26 cellular contexts compared by ENCODE assay signal in the genomic region with DNA sequence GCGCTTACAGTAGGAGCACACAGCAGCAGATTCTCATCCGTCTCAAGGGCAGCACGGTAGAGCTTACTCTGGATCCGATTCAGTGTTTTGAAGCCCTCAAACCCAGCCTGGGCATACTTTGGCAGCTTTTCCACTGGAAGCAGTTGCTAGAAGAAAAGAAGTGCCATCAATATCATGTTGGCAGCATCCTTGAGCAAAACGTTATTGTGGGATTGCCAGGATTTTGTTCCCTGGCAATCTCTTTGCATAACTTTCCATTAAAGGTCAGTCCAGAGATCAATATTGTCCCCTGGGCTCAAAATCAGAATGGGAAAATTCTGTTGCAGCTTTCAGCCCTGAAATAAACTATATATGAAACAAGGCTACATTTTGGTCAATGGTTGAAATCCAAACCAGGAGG. TPM values are rescaled to one million over a fixed set of nuclear protein-coding genes. Genes with fewer than 3 reads are reported as not detected.
A peak's percentile ranks its signal among the peaks of the same experiment; 100 is the strongest.
DNase-seq lines count a peak whose midpoint lies in the region; ATAC-seq, FAIRE-seq and TF ChIP-seq lines count a peak whose summit lies in the region.
"Had no signal": no experiment of that assay in that cellular context is flagged by ENCODE, and none has a peak within 500 bp of the region (broad histone marks: within the 10 kb centered on the region; RNA-seq: fewer than 3 reads in every experiment).

No MANE protein-coding gene starts in this region.

- H3K9me1 ChIP-seq in endothelial cell of umbilical vein (replicated peaks; ENCODE audit: control insufficient read depth, extremely low read depth, insufficient read depth, low read length) = no peaks in the 10 kb centered on the region

- H3K27me3 Mint-ChIP-seq in activated CD4-positive, alpha-beta memory T cell treated with anti-CD3 and anti-CD28 coated beads, Interleukin-2, amount 10 ng/mL, durations not matched to agents 7 days and 5 days = no peaks in the 10 kb centered on the region
- no peaks in the 10 kb centered on the region for H3K27me3 Mint-ChIP-seq in activated CD4-positive, alpha-beta memory T cell treated with anti-CD3 and anti-CD28 coated beads for 36 hours
- H3K27me3 Mint-ChIP-seq: B cell; CD4-positive, alpha-beta T cell had no signal

- DNase-seq in activated CD4-positive, alpha-beta memory T cell treated with anti-CD3 and anti-CD28 coated beads, Interleukin-2, amount 10 ng/mL, durations not matched to agents 7 days and 5 days = no peak
- DNase-seq in activated CD4-positive, alpha-beta memory T cell treated with anti-CD3 and anti-CD28 coated beads for 36 hours = no peak
- DNase-seq in endothelial cell of umbilical vein (ENCODE audit: low read depth, low spot score) (no peak), right lobe of liver (peak in 2 of 3 donors; percentile 62 to 77), DMS114 treated with DMSO at 0.1 percent for 48 hours (lab: John Stamatoyannopoulos, UW; ENCODE audit: unreplicated experiment) (no peak)
- DNase-seq: AML-193; Caco-2; Calu3; CD4-positive, alpha-beta T cell; CD8-positive, alpha-beta T cell; DMS153; DMS53; DMS79; DND-41; EL; GDM1 had no signal

- H3K4me2 ChIP-seq in endothelial cell of umbilical vein (ENCODE audit: insufficient read depth, low read length) = no peak overlapping the region
- H3K4me2 ChIP-seq: A549; BLaER1 treated with 17β-estradiol and CSF1 and Interleukin-3, amounts not matched to agents 10 nM and 100 nM had no signal

- H3K9me3 ChIP-seq in endothelial cell of umbilical vein (replicated peaks; ENCODE audit: control insufficient read depth, insufficient read depth, low read length) (no peaks in the 10 kb centered on the region), right lobe of liver (no peaks in the 10 kb centered on the region)
- H3K9me3 ChIP-seq: A549; BLaER1 treated with 17β-estradiol and CSF1 and Interleukin-3, amounts not matched to agents 10 nM and 100 nM; Caco-2 had no signal

- TSS peak; percentile 12 for BruUV-seq in endothelial cell of umbilical vein (replicated peaks; lab: Mats Ljungman, UMichigan)

- peaks cover 87% of the 10 kb centered on the region for H3K36me3 Mint-ChIP-seq in activated CD4-positive, alpha-beta memory T cell treated with anti-CD3 and anti-CD28 coated beads, Interleukin-2, amount 10 ng/mL, durations not matched to agents 7 days and 5 days (ENCODE audit: low read depth)
- H3K36me3 Mint-ChIP-seq in activated CD4-positive, alpha-beta memory T cell treated with anti-CD3 and anti-CD28 coated beads for 36 hours = peaks cover 77% of the 10 kb centered on the region

- peak; percentile 78 to 90 (median 84) for ATAC-seq in right lobe of liver
- ATAC-seq: A549; CD8-positive, alpha-beta T cell; GM12878 had no signal

- peaks cover 24 to 60% of the 10 kb centered on the region in 2 experiments for H3K36me3 ChIP-seq in endothelial cell of umbilical vein (ENCODE audit: control insufficient read depth in 2 of 2, extremely low read depth in 1 of 2, insufficient read depth in 2 of 2, low read length in 2 of 2)
- peaks cover 5 to 99% (median 47%) of the 10 kb centered on the region in 4 donors for H3K36me3 ChIP-seq in right lobe of liver

- H3K9me3 Mint-ChIP-seq in activated CD4-positive, alpha-beta memory T cell treated with anti-CD3 and anti-CD28 coated beads, Interleukin-2, amount 10 ng/mL, durations not matched to agents 7 days and 5 days = no peaks in the 10 kb centered on the region
- H3K9me3 Mint-ChIP-seq in activated CD4-positive, alpha-beta memory T cell treated with anti-CD3 and anti-CD28 coated beads for 36 hours = no peaks in the 10 kb centered on the region
- H3K9me3 Mint-ChIP-seq: CD4-positive, alpha-beta T cell; CD8-positive, alpha-beta T cell had no signal

- H3K27me3 ChIP-seq in endothelial cell of umbilical vein (ENCODE audit: control insufficient read depth in 2 of 2, insufficient read depth in 2 of 2, low read length in 2 of 2) = no peaks in the 10 kb centered on the region
- no peaks in the 10 kb centered on the region for H3K27me3 ChIP-seq in right lobe of liver
- H3K27me3 ChIP-seq: BLaER1 treated with 17β-estradiol and CSF1 and Interleukin-3, amounts not matched to agents 10 nM and 100 nM had no signal

- POLR2A ChIA-PET in activated CD4-positive, alpha-beta memory T cell treated with anti-CD3 and anti-CD28 coated beads, Interleukin-2, amount 10 ng/mL, durations not matched to agents 7 days and 5 days (lab: Charles Lee) = no interaction called here
- POLR2A ChIA-PET in activated CD4-positive, alpha-beta memory T cell treated with anti-CD3 and anti-CD28 coated beads for 36 hours (lab: Charles Lee) = no interaction called here
- POLR2A ChIA-PET in endothelial cell of umbilical vein (lab: Charles Lee) = no interaction called here

- TF ChIP-seq POLR2A in endothelial cell of umbilical vein (IDR thresholded peaks at IDR 0.05; ENCODE audit: low read depth, low read length) (no peak), right lobe of liver (IDR thresholded peaks at IDR 0.05) (no peak)

- FAIRE-seq in endothelial cell of umbilical vein (lab: Jason Lieb, UNC) = no peak
- FAIRE-seq: A549, D721Med, GM12878, GM12892, GM18507 had no signal

- 45% methylated on average over 5 of the region's 5 CpGs for WGBS in right lobe of liver (ENCODE audit: insufficient coverage, low coverage, low lambda C conversion rate, missing lambda C conversion rate)

- H3K4me1 ChIP-seq in endothelial cell of umbilical vein (ENCODE audit: control insufficient read depth, extremely low read depth, insufficient read depth, low read length) = no peaks in the 10 kb centered on the region
- H3K4me1 ChIP-seq in right lobe of liver = peaks cover 0 to 33% (median 14%) of the 10 kb centered on the region in 4 donors
- H3K4me1 ChIP-seq: A549, Caco-2 had no signal

- CTCF ChIA-PET in activated CD4-positive, alpha-beta memory T cell treated with anti-CD3 and anti-CD28 coated beads, Interleukin-2, amount 10 ng/mL, durations not matched to agents 7 days and 5 days (lab: Charles Lee) = no interaction called here
- CTCF ChIA-PET in activated CD4-positive, alpha-beta memory T cell treated with anti-CD3 and anti-CD28 coated beads for 36 hours (lab: Charles Lee) = no interaction called here
- CTCF ChIA-PET in endothelial cell of umbilical vein (lab: Charles Lee) = no interaction called here

- peak overlapping the region; percentile 24 for H3K27ac Mint-ChIP-seq in activated CD4-positive, alpha-beta memory T cell treated with anti-CD3 and anti-CD28 coated beads, Interleukin-2, amount 10 ng/mL, durations not matched to agents 7 days and 5 days
- H3K27ac Mint-ChIP-seq in activated CD4-positive, alpha-beta memory T cell treated with anti-CD3 and anti-CD28 coated beads for 36 hours = no peak overlapping the region
- H3K27ac Mint-ChIP-seq: B cell; CD4-positive, alpha-beta T cell; CD8-positive, alpha-beta T cell had no signal

- H3K4me3 Mint-ChIP-seq in activated CD4-positive, alpha-beta memory T cell treated with anti-CD3 and anti-CD28 coated beads, Interleukin-2, amount 10 ng/mL, durations not matched to agents 7 days and 5 days = no peak overlapping the region
- H3K4me3 Mint-ChIP-seq in activated CD4-positive, alpha-beta memory T cell treated with anti-CD3 and anti-CD28 coated beads for 36 hours = no peak overlapping the region
- H3K4me3 Mint-ChIP-seq: B cell; CD4-positive, alpha-beta T cell; CD8-positive, alpha-beta T cell had no signal

- H3K79me2 ChIP-seq in endothelial cell of umbilical vein (ENCODE audit: control insufficient read depth, insufficient read depth, low read length) = no peaks in the 10 kb centered on the region

- H3K4me3 ChIP-seq in endothelial cell of umbilical vein (replicated peaks in 1 of 3; ENCODE audit: insufficient read depth in 1 of 3, low read depth in 1 of 3, low read length in 3 of 3) = no peak overlapping the region
- H3K4me3 ChIP-seq in right lobe of liver = no peak overlapping the region
- H3K4me3 ChIP-seq: A549; BLaER1 treated with 17β-estradiol and CSF1 and Interleukin-3, amounts not matched to agents 10 nM and 100 nM; GM12878 had no signal

- dilution Hi-C loops in endothelial cell of umbilical vein (cut with MboI; ENCODE audit: extremely low pct_ligation_motif_present, low sequenced_read_pairs) = no loop called here

- H2AFZ ChIP-seq in endothelial cell of umbilical vein (ENCODE audit: low read depth, low read length) = no peak overlapping the region

- no peak for TF ChIP-seq CTCF in endothelial cell of umbilical vein (IDR thresholded peaks at IDR 0.05; ENCODE audit: extremely low read depth in 1 of 2, insufficient read depth in 1 of 2, low read depth in 1 of 2, low read length in 2 of 2)
- TF ChIP-seq CTCF in right lobe of liver (IDR thresholded peaks at IDR 0.05) = no peak

- H3K27ac ChIP-seq in endothelial cell of umbilical vein (ENCODE audit: insufficient read depth, low read depth, low read length) (no peak overlapping the region), right lobe of liver (peak overlapping the region in 2 of 3 donors; percentile 58 to 87)
- H3K27ac ChIP-seq: 22Rv1; A549; BLaER1 treated with 17β-estradiol and CSF1 and Interleukin-3, amounts not matched to agents 10 nM and 100 nM; C4-2B had no signal

- intact Hi-C loops in activated CD4-positive, alpha-beta memory T cell treated with anti-CD3 and anti-CD28 coated beads for 36 hours (cut with micrococcal nuclease) = no loop called here
- intact Hi-C loops in endothelial cell of umbilical vein (cut with micrococcal nuclease) = no loop called here
- intact Hi-C loops in right lobe of liver (cut with DNase I) = no loop called here

- peaks cover 12% of the 10 kb centered on the region for H3K4me1 Mint-ChIP-seq in activated CD4-positive, alpha-beta memory T cell treated with anti-CD3 and anti-CD28 coated beads, Interleukin-2, amount 10 ng/mL, durations not matched to agents 7 days and 5 days
- peaks cover 12% of the 10 kb centered on the region for H3K4me1 Mint-ChIP-seq in activated CD4-positive, alpha-beta memory T cell treated with anti-CD3 and anti-CD28 coated beads for 36 hours (ENCODE audit: low read depth)

- H3K9ac ChIP-seq in endothelial cell of umbilical vein (replicated peaks; ENCODE audit: extremely low read depth, insufficient read depth, low read length) = no peak overlapping the region
- H3K9ac ChIP-seq: BLaER1 treated with 17β-estradiol and CSF1 and Interleukin-3, amounts not matched to agents 10 nM and 100 nM had no signal

- no peaks in the 10 kb centered on the region for H4K20me1 ChIP-seq in endothelial cell of umbilical vein (replicated peaks; ENCODE audit: control insufficient read depth, extremely low read depth, insufficient read depth, low read length)

RNA-seq across cellular contexts. Expression of a gene that starts 8.4 kb away (rescaled TPM):
- total RNA-seq in activated CD4-positive, alpha-beta memory T cell treated with anti-CD3 and anti-CD28 coated beads, Interleukin-2, amount 10 ng/mL, durations not matched to agents 7 days and 5 days = 100 to 1,000 TPM; 149 to 156 TPM
- 100 to 1,000 TPM; 165 to 175 TPM for total RNA-seq in activated CD4-positive, alpha-beta memory T cell treated with anti-CD3 and anti-CD28 coated beads for 36 hours
- 117 and 124 TPM in 2 replicates for total RNA-seq in endothelial cell of umbilical vein
- polyA plus RNA-seq in endothelial cell of umbilical vein = 142 and 155 TPM in 2 replicates
- polyA plus RNA-seq in endothelial cell of umbilical vein (2011; cell fraction: cytosol; rRNA removed) = 139 and 142 TPM in 2 replicates
- 301 and 322 TPM in 2 replicates for polyA plus RNA-seq in endothelial cell of umbilical vein (2011; cell fraction: nucleus; rRNA removed)
- 94.1 and 116 TPM in 2 replicates for polyA plus RNA-seq in endothelial cell of umbilical vein (2012)
- polyA minus RNA-seq in endothelial cell of umbilical vein = 296 and 312 TPM in 2 replicates
- 167 TPM for polyA minus RNA-seq in endothelial cell of umbilical vein (2011; cell fraction: cytosol; rRNA and poly(A)+ RNA removed)
- polyA minus RNA-seq in endothelial cell of umbilical vein (2011; cell fraction: nucleus; rRNA and poly(A)+ RNA removed) = 108 and 136 TPM in 2 replicates
- total RNA-seq in right lobe of liver = 10 to 100 TPM; 43.6 to 52.5 (median 46.8) TPM

RNA-seq across cellular contexts. Expression of a gene that starts 28.2 kb away (rescaled TPM):
- total RNA-seq in activated CD4-positive, alpha-beta memory T cell treated with anti-CD3 and anti-CD28 coated beads, Interleukin-2, amount 10 ng/mL, durations not matched to agents 7 days and 5 days = 10 to 100 TPM; 43.7 to 46.3 TPM
- 10 to 100 TPM; 30.2 TPM for total RNA-seq in activated CD4-positive, alpha-beta memory T cell treated with anti-CD3 and anti-CD28 coated beads for 36 hours
- total RNA-seq in endothelial cell of umbilical vein (4.6 and 5.8 TPM in 2 replicates), right lobe of liver (1 to 10 TPM in 1 of 6 experiments, under 1 TPM in 5; 0.15 to 1.2 (median 0.24) TPM)
- 2.3 and 2.6 TPM in 2 replicates for polyA plus RNA-seq in endothelial cell of umbilical vein
- polyA plus RNA-seq in endothelial cell of umbilical vein (2011; cell fraction: cytosol; rRNA removed) = 2.0 and 2.2 TPM in 2 replicates
- polyA plus RNA-seq in endothelial cell of umbilical vein (2011; cell fraction: nucleus; rRNA removed) = 1.1 and 1.4 TPM in 2 replicates
- 3.5 and 3.8 TPM in 2 replicates for polyA plus RNA-seq in endothelial cell of umbilical vein (2012)
- polyA minus RNA-seq in endothelial cell of umbilical vein = 2.9 and 3.6 TPM in 2 replicates
- not detected for polyA minus RNA-seq in endothelial cell of umbilical vein (2011; cell fraction: cytosol; rRNA and poly(A)+ RNA removed)
- polyA minus RNA-seq in endothelial cell of umbilical vein (2011; cell fraction: nucleus; rRNA and poly(A)+ RNA removed) = 0.43 and 0.87 TPM in 2 replicates
- total RNA-seq: A172 had no signal
- polyA plus RNA-seq: A549 had no signal

RNA-seq across cellular contexts. Expression of a gene that starts 30.9 kb away (rescaled TPM):
- 10 to 100 TPM; 64.4 to 67.4 TPM for total RNA-seq in activated CD4-positive, alpha-beta memory T cell treated with anti-CD3 and anti-CD28 coated beads, Interleukin-2, amount 10 ng/mL, durations not matched to agents 7 days and 5 days
- 10 to 100 TPM; 86.6 to 87.1 TPM for total RNA-seq in activated CD4-positive, alpha-beta memory T cell treated with anti-CD3 and anti-CD28 coated beads for 36 hours
- total RNA-seq in endothelial cell of umbilical vein (64.3 and 70.7 TPM in 2 replicates), right lobe of liver (10 to 100 TPM; 39.8 to 80.3 (median 45.0) TPM)
- polyA plus RNA-seq in endothelial cell of umbilical vein = 119 and 120 TPM in 2 replicates
- polyA plus RNA-seq in endothelial cell of umbilical vein (2011; cell fraction: cytosol; rRNA removed) = 107 and 108 TPM in 2 replicates
- 80.9 and 83.0 TPM in 2 replicates for polyA plus RNA-seq in endothelial cell of umbilical vein (2011; cell fraction: nucleus; rRNA removed)
- 71.2 and 74.6 TPM in 2 replicates for polyA plus RNA-seq in endothelial cell of umbilical vein (2012)
- 113 TPM in 2 replicates for polyA minus RNA-seq in endothelial cell of umbilical vein
- polyA minus RNA-seq in endothelial cell of umbilical vein (2011; cell fraction: cytosol; rRNA and poly(A)+ RNA removed) = 74.0 TPM
- polyA minus RNA-seq in endothelial cell of umbilical vein (2011; cell fraction: nucleus; rRNA and poly(A)+ RNA removed) = 28.6 and 28.9 TPM in 2 replicates

RNA-seq across cellular contexts. Expression of a gene that starts 31.1 kb away (rescaled TPM):
- total RNA-seq in activated CD4-positive, alpha-beta memory T cell treated with anti-CD3 and anti-CD28 coated beads, Interleukin-2, amount 10 ng/mL, durations not matched to agents 7 days and 5 days = 10 to 100 TPM; 42.4 to 44.0 TPM
- total RNA-seq in activated CD4-positive, alpha-beta memory T cell treated with anti-CD3 and anti-CD28 coated beads for 36 hours = 10 to 100 TPM; 19.3 to 22.2 TPM
- 41.5 and 48.4 TPM in 2 replicates for total RNA-seq in endothelial cell of umbilical vein
- 75.7 and 94.0 TPM in 2 replicates for polyA plus RNA-seq in endothelial cell of umbilical vein
- 34.4 and 37.7 TPM in 2 replicates for polyA plus RNA-seq in endothelial cell of umbilical vein (2011; cell fraction: cytosol; rRNA removed)
- polyA plus RNA-seq in endothelial cell of umbilical vein (2011; cell fraction: nucleus; rRNA removed) = 19.7 and 23.1 TPM in 2 replicates
- polyA plus RNA-seq in endothelial cell of umbilical vein (2012) = 36.8 and 38.3 TPM in 2 replicates
- 80.1 and 89.1 TPM in 2 replicates for polyA minus RNA-seq in endothelial cell of umbilical vein
- 13.4 TPM for polyA minus RNA-seq in endothelial cell of umbilical vein (2011; cell fraction: cytosol; rRNA and poly(A)+ RNA removed)
- 17.0 and 20.1 TPM in 2 replicates for polyA minus RNA-seq in endothelial cell of umbilical vein (2011; cell fraction: nucleus; rRNA and poly(A)+ RNA removed)
- 10 to 100 TPM; 28.3 to 42.6 (median 32.8) TPM for total RNA-seq in right lobe of liver

RNA-seq across cellular contexts. Expression of a gene that starts 38.6 kb away (rescaled TPM):
- 10 to 100 TPM; 79.6 to 89.4 TPM for total RNA-seq in activated CD4-positive, alpha-beta memory T cell treated with anti-CD3 and anti-CD28 coated beads, Interleukin-2, amount 10 ng/mL, durations not matched to agents 7 days and 5 days
- 10 to 100 TPM; 96.9 to 98.8 TPM for total RNA-seq in activated CD4-positive, alpha-beta memory T cell treated with anti-CD3 and anti-CD28 coated beads for 36 hours
- total RNA-seq in endothelial cell of umbilical vein (34.6 and 36.6 TPM in 2 replicates), right lobe of liver (1 to 10 TPM in 2 of 6 experiments, under 1 TPM in 4; 0.24 to 1.6 (median 0.72) TPM)
- 20.6 and 21.9 TPM in 2 replicates for polyA plus RNA-seq in endothelial cell of umbilical vein
- 27.4 and 37.7 TPM in 2 replicates for polyA plus RNA-seq in endothelial cell of umbilical vein (2011; cell fraction: cytosol; rRNA removed)
- 31.1 and 41.8 TPM in 2 replicates for polyA plus RNA-seq in endothelial cell of umbilical vein (2011; cell fraction: nucleus; rRNA removed)
- polyA plus RNA-seq in endothelial cell of umbilical vein (2012) = 12.1 and 20.7 TPM in 2 replicates
- polyA minus RNA-seq in endothelial cell of umbilical vein = 15.4 and 20.8 TPM in 2 replicates
- 35.0 TPM for polyA minus RNA-seq in endothelial cell of umbilical vein (2011; cell fraction: cytosol; rRNA and poly(A)+ RNA removed)
- polyA minus RNA-seq in endothelial cell of umbilical vein (2011; cell fraction: nucleus; rRNA and poly(A)+ RNA removed) = 10.6 and 18.3 TPM in 2 replicates

Comparison
In these comparisons a context has a peak if more than half of its experiments do, and no peak if none do; other contexts are left out.
1. DNase-seq: peak in right lobe of liver (2 of 3); none in activated CD4-positive, alpha-beta memory T cell treated with anti-CD3 and anti-CD28 coated beads, Interleukin-2, amount 10 ng/mL, durations not matched to agents 7 days and 5 days (single experiment), activated CD4-positive, alpha-beta memory T cell treated with anti-CD3 and anti-CD28 coated beads for 36 hours (single experiment), endothelial cell of umbilical vein (single experiment) and DMS114 treated with DMSO at 0.1 percent for 48 hours (single experiment).